In genomic region chr18:74571895-74572680, GRCh38 we compare ENCODE assay signal across 18 cellular contexts. TPM values are rescaled to one million over a fixed set of nuclear protein-coding genes. Genes with fewer than 3 reads are reported as not detected.
DNase-seq lines count a peak whose midpoint lies in the region; ATAC-seq, FAIRE-seq and TF ChIP-seq lines count a peak whose summit lies in the region.
"Had no signal": no experiment of that assay in that cellular context is flagged by ENCODE, and none has a peak within 500 bp of the region (broad histone marks: within the 10 kb centered on the region; RNA-seq: fewer than 3 reads in every experiment).

No MANE protein-coding gene starts in this region.

- no peaks in the 10 kb centered on the region for H3K27me3 ChIP-seq in SJCRH30
- H3K27me3 ChIP-seq: BLaER1 had no signal

- peak; percentile 62 for ATAC-seq in HG03469 (IDR thresholded peaks at IDR 0.05; ENCODE audit: unreplicated experiment)
- ATAC-seq in left cardiac atrium, result peak; percentile 71 to 73
- ATAC-seq in GM19452 (IDR thresholded peaks at IDR 0.05; ENCODE audit: unreplicated experiment), result no peak
- ATAC-seq: GM12878 had no signal

- peak; percentile 6 for FAIRE-seq in D721Med (lab: Jason Lieb, UNC)
- FAIRE-seq: GM12878, GM18507 had no signal

- H3K36me3 ChIP-seq in SJCRH30, result no peaks in the 10 kb centered on the region
- H3K36me3 ChIP-seq: BLaER1 had no signal

- no peak for DNase-seq in D721Med (ENCODE audit: insufficient read length, low spot score)
- DNase-seq in left cardiac atrium, result peak; percentile 66
- peak; percentile 23 for DNase-seq in kidney tubule cell (ENCODE audit: low spot score)
- DNase-seq in activated T-cell treated with anti-CD3 and anti-CD28 coated beads, Interleukin-2, amount 50 U/mL, for 48 hours, result no peak
- DNase-seq in NK-92 treated with Interleukin-12 subunit alpha and Interleukin-12 subunit beta, amount 100 ng/mL, for 24 hours (lab: John Stamatoyannopoulos, UW), result no peak
- DNase-seq in SJCRH30, result no peak
- DNase-seq: 8988T, AML-193, DMS 273 treated with DMSO at 0.1 percent for 48 hours, HCEC 1CT, HFFc6 had no signal

- no peaks in the 10 kb centered on the region; the same call in 1 of the 2 replicates for H3K4me1 ChIP-seq in SJCRH30
- H3K4me1 ChIP-seq: BLaER1 had no signal

- no peak for TF ChIP-seq CTCF in D721Med (IDR thresholded peaks at IDR 0.05; ENCODE audit: insufficient read depth, missing control alignments)

- H3K9me3 ChIP-seq in SJCRH30 (replicated peaks), result no peaks in the 10 kb centered on the region

- no peak overlapping the region for H3K27ac ChIP-seq in SJCRH30
- H3K27ac ChIP-seq: BLaER1 had no signal

- no peak overlapping the region for H3K4me3 ChIP-seq in SJCRH30
- H3K4me3 ChIP-seq: BLaER1, GM12878 had no signal

- intact Hi-C loops in left cardiac atrium (cut with DNase I), result no loop called here

RNA-seq across cellular contexts. Expression of gene ZNF407, which starts 25.6 kb away (rescaled TPM):
- 10 to 100 TPM; 10.1 to 10.6 TPM for total RNA-seq in left cardiac atrium
- total RNA-seq in SJCRH30 (2014; rRNA removed; shearing (Covaris generic)), result 8.5 and 9.5 TPM in 2 replicates

RNA-seq across cellular contexts. Expression of gene CNDP1, which starts 37.8 kb away (rescaled TPM):
- total RNA-seq in left cardiac atrium, result not detected
- not detected in 2 replicates for total RNA-seq in SJCRH30 (2014; rRNA removed; shearing (Covaris generic))
- total RNA-seq: Daoy, GM12878, H4, HFFc6 had no signal

Comparison
In these comparisons a context has a peak if more than half of its experiments do, and no peak if none do; other contexts are left out.
1. DNase-seq: peak in left cardiac atrium (single experiment) and kidney tubule cell (single experiment); none in D721Med (single experiment), activated T-cell treated with anti-CD3 and anti-CD28 coated beads, Interleukin-2, amount 50 U/mL, for 48 hours (0 of 2), NK-92 treated with Interleukin-12 subunit alpha and Interleukin-12 subunit beta, amount 100 ng/mL, for 24 hours (single experiment) and SJCRH30 (0 of 2).